2 cellular contexts compared by ENCODE assay signal in genomic region chr13:94579063-94579462, GRCh38.
TF ChIP-seq lines count a peak whose summit lies in the region.

No MANE protein-coding gene starts in this region.

TF ChIP-seq in HepG2, 621 proteins besides CTCF, POLR2A, EP300 and RAD21 (continues in another document):
- TF ChIP-seq ZNF878 (CRISPR knock-in tag; IDR thresholded peaks at IDR 0.05) (no peak), ARID4A (CRISPR knock-in tag; IDR thresholded peaks at IDR 0.05; ENCODE audit: borderline replicate concordance) (no peak), NAIF1 (CRISPR knock-in tag; IDR thresholded peaks at IDR 0.05; ENCODE audit: borderline replicate concordance) (no peak), SNAI1 (CRISPR knock-in tag; IDR thresholded peaks at IDR 0.05; ENCODE audit: borderline replicate concordance) (no peak), ZNF10 (CRISPR knock-in tag; IDR thresholded peaks at IDR 0.05; ENCODE audit: borderline replicate concordance, low read depth) (no peak), ZNF839 (CRISPR knock-in tag; IDR thresholded peaks at IDR 0.05; ENCODE audit: borderline replicate concordance) (no peak), RFXANK (CRISPR knock-in tag; IDR thresholded peaks at IDR 0.05) (no peak), ZNF329 (CRISPR knock-in tag; IDR thresholded peaks at IDR 0.05; ENCODE audit: low read depth) (no peak), CBX2 (IDR thresholded peaks at IDR 0.05; ENCODE audit: low read depth, low read length) (no peak), CBX2 (CRISPR knock-in tag; IDR thresholded peaks at IDR 0.05; ENCODE audit: low read depth) (no peak), HOXA7 (CRISPR knock-in tag; IDR thresholded peaks at IDR 0.05) (no peak), HNF1A (IDR thresholded peaks at IDR 0.05; ENCODE audit: low read depth) (no peak), HNF1A (CRISPR knock-in tag; IDR thresholded peaks at IDR 0.05; ENCODE audit: borderline replicate concordance) (no peak), ZC3H4 (CRISPR knock-in tag; IDR thresholded peaks at IDR 0.05; ENCODE audit: borderline replicate concordance) (no peak), ARNT (IDR thresholded peaks at IDR 0.05) (no peak), ZNF672 (CRISPR knock-in tag; IDR thresholded peaks at IDR 0.05) (no peak)
- TF ChIP-seq, protein P1, sequence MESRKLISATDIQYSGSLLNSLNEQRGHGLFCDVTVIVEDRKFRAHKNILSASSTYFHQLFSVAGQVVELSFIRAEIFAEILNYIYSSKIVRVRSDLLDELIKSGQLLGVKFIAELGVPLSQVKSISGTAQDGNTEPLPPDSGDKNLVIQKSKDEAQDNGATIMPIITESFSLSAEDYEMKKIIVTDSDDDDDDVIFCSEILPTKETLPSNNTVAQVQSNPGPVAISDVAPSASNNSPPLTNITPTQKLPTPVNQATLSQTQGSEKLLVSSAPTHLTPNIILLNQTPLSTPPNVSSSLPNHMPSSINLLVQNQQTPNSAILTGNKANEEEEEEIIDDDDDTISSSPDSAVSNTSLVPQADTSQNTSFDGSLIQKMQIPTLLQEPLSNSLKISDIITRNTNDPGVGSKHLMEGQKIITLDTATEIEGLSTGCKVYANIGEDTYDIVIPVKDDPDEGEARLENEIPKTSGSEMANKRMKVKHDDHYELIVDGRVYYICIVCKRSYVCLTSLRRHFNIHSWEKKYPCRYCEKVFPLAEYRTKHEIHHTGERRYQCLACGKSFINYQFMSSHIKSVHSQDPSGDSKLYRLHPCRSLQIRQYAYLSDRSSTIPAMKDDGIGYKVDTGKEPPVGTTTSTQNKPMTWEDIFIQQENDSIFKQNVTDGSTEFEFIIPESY (CRISPR knock-in tag; IDR thresholded peaks at IDR 0.05): no peak
- TF ChIP-seq, protein P2, sequence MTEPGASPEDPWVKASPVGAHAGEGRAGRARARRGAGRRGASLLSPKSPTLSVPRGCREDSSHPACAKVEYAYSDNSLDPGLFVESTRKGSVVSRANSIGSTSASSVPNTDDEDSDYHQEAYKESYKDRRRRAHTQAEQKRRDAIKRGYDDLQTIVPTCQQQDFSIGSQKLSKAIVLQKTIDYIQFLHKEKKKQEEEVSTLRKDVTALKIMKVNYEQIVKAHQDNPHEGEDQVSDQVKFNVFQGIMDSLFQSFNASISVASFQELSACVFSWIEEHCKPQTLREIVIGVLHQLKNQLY (CRISPR knock-in tag; IDR thresholded peaks at IDR 0.05): no peak

TF ChIP-seq in GM12891, 5 proteins besides CTCF, POLR2A, EP300 and RAD21:
- TF ChIP-seq SPI1 (IDR thresholded peaks at IDR 0.05; ENCODE audit: low read depth, low read length) (no peak), POU2F2 (IDR thresholded peaks at IDR 0.05; ENCODE audit: low read depth, low read length) (no peak), PAX5 (IDR thresholded peaks at IDR 0.05; ENCODE audit: insufficient read depth, low read length, severe bottlenecking) (no peak), POLR2AphosphoS5 (IDR thresholded peaks at IDR 0.05; ENCODE audit: low read depth, low read length) (no peak), TAF1 (IDR thresholded peaks at IDR 0.05; ENCODE audit: low read depth, low read length) (no peak)
